ENCODE assay signal across 26 cellular contexts in the genomic region with DNA sequence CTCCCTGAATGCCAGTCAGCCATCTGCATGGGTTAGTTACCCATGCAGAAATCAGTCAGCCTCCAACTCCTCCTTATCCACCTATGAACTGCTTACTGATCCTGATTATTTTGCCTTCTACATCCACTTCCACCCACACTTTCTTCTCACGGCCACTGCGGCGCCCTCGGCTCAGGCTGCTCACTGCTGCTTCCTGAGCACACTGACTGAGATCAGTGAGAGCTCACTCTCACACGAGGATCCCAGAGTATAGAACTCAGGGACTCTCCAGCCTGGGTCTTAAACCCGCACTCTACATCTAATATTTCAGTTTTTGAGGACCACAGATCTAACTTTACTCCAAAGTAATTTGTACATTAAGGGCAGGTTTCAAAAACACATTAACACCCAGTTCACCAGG.
DNase-seq lines count a peak whose midpoint lies in the region; ATAC-seq, FAIRE-seq and TF ChIP-seq lines count a peak whose summit lies in the region.
"Had no signal": no experiment of that assay in that cellular context is flagged by ENCODE, and none has a peak within 500 bp of the region (broad histone marks: within the 10 kb centered on the region; RNA-seq: fewer than 3 reads in every experiment).

No MANE protein-coding gene starts in this region.

- TF ChIP-seq POLR2A in K562 (conservative IDR thresholded peaks at IDR 0.05), result no peak

- TF ChIP-seq EP300 in K562 (IDR thresholded peaks at IDR 0.05; ENCODE audit: low read length), result no peak

- no peaks in the 10 kb centered on the region for H3K9me1 ChIP-seq in K562 (ENCODE audit: control insufficient read depth, insufficient read depth, low read length)

- H3K9ac ChIP-seq in K562 (ENCODE audit: insufficient read depth in 1 of 2, low read depth in 2 of 2, low read length in 2 of 2), result no peak overlapping the region

- peaks cover 11% of the 10 kb centered on the region; the same call in 1 of the 2 replicates for H3K9me2 ChIP-seq in GM23338 (ENCODE audit: insufficient read depth)

- TF ChIP-seq CTCF in GM23338 (conservative IDR thresholded peaks at IDR 0.05; ENCODE audit: low read depth in 2 of 2) (no peak), K562 (IDR thresholded peaks at IDR 0.05 in 2 of 3, conservative IDR thresholded peaks at IDR 0.05 in 1 of 3; ENCODE audit: insufficient read depth in 2 of 3, low read depth in 1 of 3, low read length in 3 of 3) (no peak), nephron progenitor cell (IDR thresholded peaks at IDR 0.05) (no peak), Caco-2 (IDR thresholded peaks at IDR 0.05; ENCODE audit: insufficient read depth in 1 of 2, low read depth in 1 of 2, low read length in 1 of 2, severe bottlenecking in 1 of 2, unreplicated experiment in 1 of 2) (no peak)

- ATAC-seq in GM23338 (peak; percentile 27), K562 (no peak), HG02884 (IDR thresholded peaks at IDR 0.05; ENCODE audit: unreplicated experiment) (no peak)
- ATAC-seq: activated CD8-positive, alpha-beta memory T cell treated with anti-CD3 and anti-CD28 coated beads, Interleukin-2, amount 10 ng/mL, durations not matched to agents 7 days and 5 days; CD8-positive, alpha-beta T cell had no signal

- CTCF ChIA-PET in K562 (lab: Yijun Ruan, JAX; ENCODE audit: low intra/inter-chr PET ratio) (no interaction called here), Caco-2 (lab: Charles Lee) (no interaction called here)

- no peaks in the 10 kb centered on the region; the same call in 2 of the 3 replicates for H3K9me3 Mint-ChIP-seq in GM23338
- no peaks in the 10 kb centered on the region for H3K9me3 Mint-ChIP-seq in nephron progenitor cell
- H3K9me3 Mint-ChIP-seq in Caco-2 (ENCODE audit: unreplicated experiment), result no peaks in the 10 kb centered on the region
- H3K9me3 Mint-ChIP-seq: CD8-positive, alpha-beta T cell had no signal

- intact Hi-C loops in K562 (cut with micrococcal nuclease), result no loop called here
- intact Hi-C loops in Caco-2 (cut with micrococcal nuclease; ENCODE audit: unreplicated experiment), result no loop called here

- H3K9me3 ChIP-seq in K562 (replicated peaks; ENCODE audit: control insufficient read depth, insufficient read depth, low read depth, low read length), result no peaks in the 10 kb centered on the region
- no peaks in the 10 kb centered on the region for H3K9me3 ChIP-seq in Caco-2
- H3K9me3 ChIP-seq: breast epithelium, stomach, tibial artery had no signal

- H3K36me3 ChIP-seq in GM23338 (ENCODE audit: insufficient read depth) (no peaks in the 10 kb centered on the region; the same call in 1 of the 2 replicates), K562 (ENCODE audit: control insufficient read depth, insufficient read depth, low read length) (0 out of 3 replicates have a peak, but pooled peaks cover 2% of the 10 kb centered on the region), H7 (replicated peaks; ENCODE audit: control insufficient read depth, insufficient read depth, low read length) (no peaks in the 10 kb centered on the region), Caco-2 (ENCODE audit: control insufficient read depth, insufficient read depth, low read length) (no peaks in the 10 kb centered on the region)
- H3K36me3 ChIP-seq: breast epithelium, tibial artery had no signal

- H4K20me1 ChIP-seq in GM23338 (replicated peaks; ENCODE audit: insufficient read depth) (peaks cover 32% of the 10 kb centered on the region), K562 (replicated peaks; ENCODE audit: control insufficient read depth, insufficient read depth, low read length) (peaks cover 40% of the 10 kb centered on the region)

- peak; percentile 41 for DNase-seq in NCI-H510A (lab: John Stamatoyannopoulos, UW)
- no peak for DNase-seq in NCI-H510A treated with DMSO at 0.1 percent for 48 hours (lab: John Stamatoyannopoulos, UW)
- no peak for DNase-seq in GM23338 (ENCODE audit: low spot score)
- no peak for DNase-seq in K562 (ENCODE audit: extremely low read depth in 1 of 4, low spot score in 3 of 4)
- no peak for DNase-seq in nephron progenitor cell
- no peak for DNase-seq in H7
- DNase-seq in Caco-2, result no peak
- DNase-seq: activated CD4-positive, alpha-beta T cell treated with anti-CD3 and anti-CD28 coated beads, Interleukin-2, amount 50 U/mL, for 1 hour; activated CD8-positive, alpha-beta memory T cell treated with anti-CD3 and anti-CD28 coated beads, Interleukin-2, amount 10 ng/mL, durations not matched to agents 7 days and 5 days; activated naive CD4-positive, alpha-beta T cell treated with Interleukin-2 at 50 U/mL for 16 hours; activated T-cell treated with anti-CD3 and anti-CD28 coated beads, Interleukin-2, amount 50 U/mL, for 48 hours; CD8-positive, alpha-beta T cell; effector CD4-positive, alpha-beta T cell; midbrain; natural killer cell; NCI-H446; stimulated activated CD8-positive, alpha-beta memory T cell treated with anti-CD3 and anti-CD28 coated beads, Interleukin-4, amount 100 ng/mL, for 48 hours; stomach; T-helper 9 cell; tibial artery had no signal

- H3K27me3 Mint-ChIP-seq in GM23338 (ENCODE audit: insufficient read depth, low read depth, poor library complexity) (peaks cover 8% of the 10 kb centered on the region), nephron progenitor cell (ENCODE audit: low read depth, poor library complexity) (no peaks in the 10 kb centered on the region), Caco-2 (ENCODE audit: insufficient read depth, unreplicated experiment) (no peaks in the 10 kb centered on the region)
- H3K27me3 Mint-ChIP-seq: activated CD8-positive, alpha-beta memory T cell treated with anti-CD3 and anti-CD28 coated beads, Interleukin-2, amount 10 ng/mL, durations not matched to agents 7 days and 5 days had no signal

- H2AFZ ChIP-seq in GM23338 (no peak overlapping the region), K562 (ENCODE audit: low read depth, low read length) (no peak overlapping the region)

- no peak for TF ChIP-seq RAD21 in K562 (CRISPR knock-in tag; conservative IDR thresholded peaks at IDR 0.05 in 1 of 2, IDR thresholded peaks at IDR 0.05 in 1 of 2)

- H3K4me1 ChIP-seq in GM23338 (ENCODE audit: insufficient read depth) (peaks cover 10% of the 10 kb centered on the region), K562 (replicated peaks in 1 of 2; ENCODE audit: control insufficient read depth in 2 of 2, insufficient read depth in 2 of 2, low read length in 2 of 2) (peaks cover 0 to 10% of the 10 kb centered on the region in 2 experiments; a peak in 2 of 5 replicates), Caco-2 (peaks cover 29% of the 10 kb centered on the region)
- H3K4me1 ChIP-seq: breast epithelium had no signal

- in situ Hi-C loops in K562 (cut with MboI), result no loop called here

- H3K27ac Mint-ChIP-seq in GM23338, result peak overlapping the region; percentile 26
- H3K27ac Mint-ChIP-seq in nephron progenitor cell, result peak overlapping the region; percentile 17
- H3K27ac Mint-ChIP-seq in Caco-2 (ENCODE audit: unreplicated experiment), result no peak overlapping the region
- H3K27ac Mint-ChIP-seq: activated CD8-positive, alpha-beta memory T cell treated with anti-CD3 and anti-CD28 coated beads, Interleukin-2, amount 10 ng/mL, durations not matched to agents 7 days and 5 days; CD8-positive, alpha-beta T cell; natural killer cell had no signal

- H3K4me1 Mint-ChIP-seq in GM23338 (peaks cover 34% of the 10 kb centered on the region), nephron progenitor cell (peaks cover 74% of the 10 kb centered on the region), Caco-2 (ENCODE audit: low read depth, unreplicated experiment) (peaks cover 25% of the 10 kb centered on the region)

- POLR2A ChIA-PET in K562 (lab: Yijun Ruan, JAX), result interaction anchor here (0.7 kb wide), 1 partner anchor 34 kb away, joined by 3 read pairs; no protein-coding TSS in a partner anchor
- POLR2A ChIA-PET in Caco-2 (lab: Charles Lee), result no interaction called here

- H3F3A ChIP-seq in GM23338 (replicated peaks; ENCODE audit: low read depth), result no peaks in the 10 kb centered on the region

- H3K4me3 ChIP-seq in GM23338 (no peak overlapping the region), K562 (no peak overlapping the region), H7 (ENCODE audit: insufficient read depth, low read depth, low read length) (no peak overlapping the region), Caco-2 (ENCODE audit: low read depth, low read length) (no peak overlapping the region)
- H3K4me3 ChIP-seq: breast epithelium, stomach, tibial artery had no signal

- H3K79me2 ChIP-seq in GM23338 (replicated peaks; ENCODE audit: insufficient read depth) (peaks cover 97% of the 10 kb centered on the region), K562 (ENCODE audit: control insufficient read depth, insufficient read depth, low read length) (peaks cover 89% of the 10 kb centered on the region)

- H3K27me3 ChIP-seq in GM23338 (ENCODE audit: insufficient read depth) (no peaks in the 10 kb centered on the region), K562 (ENCODE audit: control insufficient read depth in 2 of 2, insufficient read depth in 2 of 2, low read length in 2 of 2) (no peaks in the 10 kb centered on the region), H7 (ENCODE audit: control insufficient read depth, insufficient read depth, low read length) (no peaks in the 10 kb centered on the region), Caco-2 (replicated peaks; ENCODE audit: control insufficient read depth, insufficient read depth, low read length) (no peaks in the 10 kb centered on the region)
- H3K27me3 ChIP-seq: breast epithelium, stomach, tibial artery had no signal

- FAIRE-seq in K562 (lab: Jason Lieb, UNC), result no peak
- FAIRE-seq: A204.1, GM18507, small intestine had no signal

- H3K27ac ChIP-seq in GM23338 (ENCODE audit: low read depth) (no peak overlapping the region), K562 (ENCODE audit: extremely low read depth, low read depth, low read length) (no peak overlapping the region)
- H3K27ac ChIP-seq: breast epithelium, epithelial cell of prostate, tibial artery had no signal

- BruUV-seq in K562 (replicated peaks; lab: Mats Ljungman, UMichigan) (no TSS peak), Caco-2 (replicated peaks; lab: Mats Ljungman, UMichigan) (no TSS peak)

- WGBS in K562 (ENCODE audit: insufficient coverage, low coverage, missing lambda C conversion rate), result 80% methylated on average over 6 of the region's 6 CpGs

- peaks cover 10% of the 10 kb centered on the region for H3K36me3 Mint-ChIP-seq in GM23338 (ENCODE audit: low read depth)
- H3K36me3 Mint-ChIP-seq in nephron progenitor cell (ENCODE audit: low read depth), result peaks cover 6% of the 10 kb centered on the region
- peaks cover 13% of the 10 kb centered on the region for H3K36me3 Mint-ChIP-seq in Caco-2 (ENCODE audit: insufficient read depth, unreplicated experiment)
- H3K36me3 Mint-ChIP-seq: activated CD8-positive, alpha-beta memory T cell treated with anti-CD3 and anti-CD28 coated beads, Interleukin-2, amount 10 ng/mL, durations not matched to agents 7 days and 5 days; CD8-positive, alpha-beta T cell; natural killer cell had no signal

- H3K4me3 Mint-ChIP-seq in GM23338 (no peak overlapping the region), nephron progenitor cell (no peak overlapping the region), Caco-2 (ENCODE audit: unreplicated experiment) (no peak overlapping the region)
- H3K4me3 Mint-ChIP-seq: activated CD8-positive, alpha-beta memory T cell treated with anti-CD3 and anti-CD28 coated beads, Interleukin-2, amount 10 ng/mL, durations not matched to agents 7 days and 5 days; CD8-positive, alpha-beta T cell; natural killer cell had no signal

- H3K4me2 ChIP-seq in GM23338 (no peak overlapping the region), K562 (ENCODE audit: insufficient read depth, low read length) (no peak overlapping the region)
